In genomic region chr1:93708734-93709481, GRCh38 we compare ENCODE assay signal across 9 cellular contexts. TPM values are rescaled to one million over a fixed set of nuclear protein-coding genes. Genes with fewer than 3 reads are reported as not detected.
A peak's percentile ranks its signal among the peaks of the same experiment; 100 is the strongest.
DNase-seq lines count a peak whose midpoint lies in the region; ATAC-seq, FAIRE-seq and TF ChIP-seq lines count a peak whose summit lies in the region.
"Had no signal": no experiment of that assay in that cellular context is flagged by ENCODE, and none has a peak within 500 bp of the region (broad histone marks: within the 10 kb centered on the region; RNA-seq: fewer than 3 reads in every experiment).

No MANE protein-coding gene starts in this region.

- no peak overlapping the region for H2BK12ac ChIP-seq in neuronal stem cell (ENCODE audit: low read length)

- H3K36me3 Mint-ChIP-seq in astrocyte (ENCODE audit: low read depth, unreplicated experiment): no peaks in the 10 kb centered on the region
- H3K36me3 Mint-ChIP-seq in chondrocyte (ENCODE audit: low read depth): no peaks in the 10 kb centered on the region

- H4K91ac ChIP-seq in neuronal stem cell (ENCODE audit: low read depth, low read length, poor library complexity): no peak overlapping the region

- peak; percentile 43 for DNase-seq in NCI-H1092 (lab: John Stamatoyannopoulos, UW)
- no peak for DNase-seq in astrocyte (ENCODE audit: low read depth)
- no peak for DNase-seq in neuronal stem cell (ENCODE audit: low spot score)
- DNase-seq in chondrocyte (ENCODE audit: low spot score): no peak
- DNase-seq in activated CD4-positive, alpha-beta T cell treated with anti-CD3 and anti-CD28 coated beads, Interleukin-2, amount 50 U/mL, for 1 hour: no peak
- DNase-seq in suprapubic skin (ENCODE audit: low spot score in 2 of 2): no peak
- DNase-seq in kidney tubule cell (ENCODE audit: low spot score): no peak
- DNase-seq: activated naive CD4-positive, alpha-beta T cell treated with anti-CD3 and anti-CD28 coated beads, Interleukin-2, amount 50 U/mL, for 16 hours had no signal

- H3K27me3 ChIP-seq in astrocyte (ENCODE audit: insufficient read depth, low read length) (no peaks in the 10 kb centered on the region), neuronal stem cell (ENCODE audit: control insufficient read depth in 3 of 3, insufficient read depth in 3 of 3, low read depth in 1 of 3, low read length in 3 of 3) (no peaks in the 10 kb centered on the region), suprapubic skin (no peaks in the 10 kb centered on the region)

- no peaks in the 10 kb centered on the region for H3K79me2 ChIP-seq in astrocyte (ENCODE audit: insufficient read depth, low read length)

- TF ChIP-seq POLR2A in GM18505 (IDR thresholded peaks at IDR 0.05; ENCODE audit: borderline replicate concordance, extremely low read depth, insufficient read depth, insufficient read length): peak; percentile 57
- no peak for TF ChIP-seq POLR2A in suprapubic skin (IDR thresholded peaks at IDR 0.05)

- H2BK120ac ChIP-seq in neuronal stem cell (ENCODE audit: low read depth, low read length): no peak overlapping the region

- H2AK5ac ChIP-seq in neuronal stem cell (ENCODE audit: low read depth, low read length): no peak overlapping the region

- no CpG with 5 or more reads among the region's 9 CpGs for WGBS in neuronal stem cell (ENCODE audit: extremely low coverage in 2 of 2, insufficient read length in 2 of 2, insufficient replicate concordance in 1 of 2), 2 donors
- 37% methylated on average over 9 of the region's 9 CpGs for WGBS in suprapubic skin

- H3K27ac Mint-ChIP-seq in astrocyte (ENCODE audit: unreplicated experiment) (no peak overlapping the region), chondrocyte (ENCODE audit: unreplicated experiment) (no peak overlapping the region)

- H3K4me3 ChIP-seq in astrocyte (ENCODE audit: insufficient read depth, low read depth, low read length) (no peak overlapping the region), neuronal stem cell (ENCODE audit: low read length in 2 of 2) (no peak overlapping the region), suprapubic skin (no peak overlapping the region)

- no peak overlapping the region for H3K14ac ChIP-seq in neuronal stem cell (ENCODE audit: low read length)

- H3K36me3 ChIP-seq in astrocyte (ENCODE audit: insufficient read depth, low read length) (no peaks in the 10 kb centered on the region), neuronal stem cell (replicated peaks in 1 of 2; ENCODE audit: control insufficient read depth in 2 of 2, insufficient read depth in 2 of 2, low read length in 2 of 2) (no peaks in the 10 kb centered on the region), suprapubic skin (no peaks in the 10 kb centered on the region)

- H3K9ac ChIP-seq in astrocyte (ENCODE audit: low read length) (no peak overlapping the region), neuronal stem cell (ENCODE audit: low read depth, low read length, poor library complexity) (no peak overlapping the region)

- H3K9me3 Mint-ChIP-seq in astrocyte (ENCODE audit: unreplicated experiment) (no peaks in the 10 kb centered on the region), chondrocyte (ENCODE audit: low read depth) (no peaks in the 10 kb centered on the region)

- H3K23ac ChIP-seq in neuronal stem cell (ENCODE audit: low read depth, low read length, poor library complexity): peak overlapping the region; percentile 25

- H2AFZ ChIP-seq in astrocyte (ENCODE audit: low read depth, low read length): peak overlapping the region; percentile 4
- peak overlapping the region; percentile 83 for H2AFZ ChIP-seq in neuronal stem cell (ENCODE audit: low read length)

- no peaks in the 10 kb centered on the region for H3K27me3 Mint-ChIP-seq in astrocyte (ENCODE audit: low read depth, unreplicated experiment)
- no peaks in the 10 kb centered on the region for H3K27me3 Mint-ChIP-seq in chondrocyte (ENCODE audit: low read depth)

- no peak overlapping the region for H3K4ac ChIP-seq in neuronal stem cell (ENCODE audit: low read length)

- FAIRE-seq in astrocyte (lab: Jason Lieb, UNC): no peak

- H3K4me1 ChIP-seq in astrocyte (ENCODE audit: insufficient read depth, low read length) (peaks cover 8% of the 10 kb centered on the region), neuronal stem cell (ENCODE audit: control insufficient read depth in 2 of 2, insufficient read depth in 1 of 2, low read depth in 1 of 2, low read length in 2 of 2) (peaks cover 15 to 16% of the 10 kb centered on the region in 2 donors), suprapubic skin (peaks cover 26% of the 10 kb centered on the region)

- TF ChIP-seq CTCF in astrocyte (IDR thresholded peaks at IDR 0.05; ENCODE audit: insufficient read depth, low read depth, low read length): no peak
- no peak for TF ChIP-seq CTCF in chondrocyte (IDR thresholded peaks at IDR 0.05)
- TF ChIP-seq CTCF in suprapubic skin (IDR thresholded peaks at IDR 0.05): no peak

- no peak overlapping the region for H4K8ac ChIP-seq in neuronal stem cell (ENCODE audit: low read depth, low read length)

- H2BK5ac ChIP-seq in neuronal stem cell (ENCODE audit: low read length): no peak overlapping the region

- H3K4me3 Mint-ChIP-seq in astrocyte (ENCODE audit: unreplicated experiment) (no peak overlapping the region), chondrocyte (ENCODE audit: unreplicated experiment) (no peak overlapping the region)

- no peak for TF ChIP-seq EP300 in suprapubic skin (IDR thresholded peaks at IDR 0.05)

- H3K4me2 ChIP-seq in astrocyte (ENCODE audit: low read length) (no peak overlapping the region), neuronal stem cell (ENCODE audit: insufficient read depth, low read length, poor library complexity, severe bottlenecking) (no peak overlapping the region)

- H4K20me1 ChIP-seq in astrocyte (ENCODE audit: insufficient read depth, low read length): no peaks in the 10 kb centered on the region

- H3K18ac ChIP-seq in neuronal stem cell (ENCODE audit: low read length): peak overlapping the region; percentile 58

- H2BK15ac ChIP-seq in neuronal stem cell (ENCODE audit: low read length): no peak overlapping the region

- peaks cover 18% of the 10 kb centered on the region for H3K4me1 Mint-ChIP-seq in astrocyte (ENCODE audit: low read depth, unreplicated experiment)
- H3K4me1 Mint-ChIP-seq in chondrocyte (ENCODE audit: low read depth): peaks cover 10% of the 10 kb centered on the region

- H3K9me3 ChIP-seq in astrocyte (ENCODE audit: insufficient read depth, low read depth, low read length) (no peaks in the 10 kb centered on the region), neuronal stem cell (replicated peaks in 1 of 2; ENCODE audit: control insufficient read depth in 2 of 2, insufficient read depth in 1 of 2, low read depth in 1 of 2, low read length in 2 of 2) (no peaks in the 10 kb centered on the region), suprapubic skin (no peaks in the 10 kb centered on the region)

- no peaks in the 10 kb centered on the region for H3K79me1 ChIP-seq in neuronal stem cell (ENCODE audit: low read depth, low read length)

- ATAC-seq in GM18505 (IDR thresholded peaks at IDR 0.05; ENCODE audit: unreplicated experiment): no peak

- no peak overlapping the region for H3K27ac ChIP-seq in astrocyte (ENCODE audit: low read depth, low read length)
- H3K27ac ChIP-seq in neuronal stem cell (replicated peaks; ENCODE audit: low read length): no peak overlapping the region
- H3K27ac ChIP-seq in suprapubic skin: no peak overlapping the region

RNA-seq across cellular contexts. Expression of gene BCAR3, which starts 27.3 kb away (rescaled TPM):
- total RNA-seq in astrocyte (30.0 and 31.1 TPM in 2 replicates), chondrocyte (12.1 to 20.6 TPM (median 18.5 TPM) in 3 replicates), suprapubic skin (10 to 100 TPM; 15.9 to 49.6 (median 30.8) TPM)
- polyA plus RNA-seq in neuronal stem cell (2013, experiment 1 of 2): 15.9 TPM
- 16.0 TPM for polyA plus RNA-seq in neuronal stem cell (2013, experiment 2 of 2)
